In the genomic region with DNA sequence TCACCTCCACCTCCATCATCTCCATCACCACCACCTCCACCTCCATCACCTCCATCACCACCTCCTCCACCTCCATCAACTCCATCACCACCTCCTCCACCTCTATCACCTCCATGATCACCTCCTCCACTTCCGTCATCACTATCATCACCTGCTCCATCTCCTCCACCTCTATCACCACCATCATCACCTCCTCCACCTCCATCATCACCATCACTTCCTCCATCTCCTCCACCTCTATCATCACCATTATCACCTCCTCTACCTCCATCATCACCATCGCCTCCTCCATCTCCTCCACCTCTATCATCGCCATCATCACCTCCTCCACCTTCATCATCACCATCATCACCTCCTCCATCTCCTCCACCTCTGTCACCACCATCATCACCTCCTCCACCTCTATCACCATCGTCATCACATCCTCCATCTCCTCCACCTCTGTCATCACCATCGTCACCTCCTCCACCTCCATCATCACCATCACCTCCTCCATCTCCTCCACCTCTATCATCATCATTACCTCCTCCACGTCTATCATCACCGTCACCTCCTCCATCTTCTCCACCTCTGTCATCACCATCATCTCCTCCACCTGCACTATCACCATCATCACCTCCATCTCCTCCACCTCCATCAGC, we compare ENCODE assay signal across 20 cellular contexts. TPM values are rescaled to one million over a fixed set of nuclear protein-coding genes. Genes with fewer than 3 reads are reported as not detected.
"Had no signal": no experiment of that assay in that cellular context is flagged by ENCODE, and none has a peak within 500 bp of the region (broad histone marks: within the 10 kb centered on the region; RNA-seq: fewer than 3 reads in every experiment).

No MANE protein-coding gene starts in this region.

- H3K36me3 ChIP-seq: gastrocnemius medialis, suprapubic skin, upper lobe of left lung had no signal

- H3K27me3 Mint-ChIP-seq: naive thymus-derived CD4-positive, alpha-beta T cell; T-helper 17 cell had no signal

- FAIRE-seq: astrocyte, islet of Langerhans, TTC549 had no signal

- H3K4me3 ChIP-seq: dorsolateral prefrontal cortex, gastrocnemius medialis, suprapubic skin, upper lobe of left lung had no signal

- H3K9me3 ChIP-seq: gastrocnemius medialis, suprapubic skin, upper lobe of left lung had no signal

- H3K27me3 ChIP-seq: upper lobe of left lung had no signal

- H3K27ac ChIP-seq: dorsolateral prefrontal cortex, gastrocnemius medialis, suprapubic skin, upper lobe of left lung had no signal

- ATAC-seq: gastrocnemius medialis; left lobe of liver; naive thymus-derived CD4-positive, alpha-beta T cell; T-helper 17 cell; WTC11 had no signal

- H3K27ac Mint-ChIP-seq: endodermal cell, T-helper 17 cell, WTC11 had no signal

- H3K4me1 Mint-ChIP-seq: endodermal cell, WTC11 had no signal

- H3K4me1 ChIP-seq: gastrocnemius medialis, suprapubic skin, upper lobe of left lung had no signal

- H3K4me3 Mint-ChIP-seq: endodermal cell; naive thymus-derived CD4-positive, alpha-beta T cell; T-helper 17 cell; WTC11 had no signal

- DNase-seq: activated CD4-positive, alpha-beta T cell treated with anti-CD3 and anti-CD28 coated beads for 48 hours; activated naive CD4-positive, alpha-beta T cell treated with Interleukin-2 at 50 U/mL for 16 hours; dorsolateral prefrontal cortex; endodermal cell; erythroblast; gastrocnemius medialis; naive thymus-derived CD4-positive, alpha-beta T cell; nucleus accumbens; stimulated activated CD4-positive, alpha-beta T cell treated with anti-CD3 and anti-CD28 coated beads, Interleukin-2, amount 100 ng/mL, for 48 hours; stimulated activated naive CD4-positive, alpha-beta T cell treated with Interleukin-2 at 50 U/mL for 16 hours; T-helper 17 cell; upper lobe of left lung had no signal

RNA-seq across cellular contexts. Expression of a gene that starts 27.0 kb away (rescaled TPM):
- total RNA-seq: gastrocnemius medialis, lung microvascular endothelial cell, skeletal muscle tissue had no signal
